19 cellular contexts compared by ENCODE assay signal in the genomic region with DNA sequence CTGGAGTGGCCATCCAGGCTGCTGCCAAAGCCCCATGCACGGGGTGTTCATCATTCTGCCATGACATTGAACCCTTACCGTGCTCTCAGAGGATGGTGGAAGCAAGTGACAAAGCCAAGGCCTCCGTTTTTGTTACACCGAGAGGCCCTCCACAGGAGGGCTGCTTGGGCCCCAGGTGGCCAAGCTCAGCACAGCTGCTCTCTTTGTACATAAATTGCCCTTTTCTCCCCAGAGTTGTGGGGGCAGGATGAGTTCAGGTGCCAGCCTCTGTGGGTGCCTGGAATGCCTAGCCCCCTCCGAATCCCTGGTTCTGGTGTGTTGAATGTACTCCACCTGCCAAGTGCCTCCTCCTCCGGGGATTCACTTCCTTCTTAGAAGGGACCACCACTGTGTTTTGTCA. TPM values are rescaled to one million over a fixed set of nuclear protein-coding genes. Genes with fewer than 3 reads are reported as not detected.
DNase-seq lines count a peak whose midpoint lies in the region; ATAC-seq and TF ChIP-seq lines count a peak whose summit lies in the region.
"Had no signal": no experiment of that assay in that cellular context is flagged by ENCODE, and none has a peak within 500 bp of the region (broad histone marks: within the 10 kb centered on the region; RNA-seq: fewer than 3 reads in every experiment).

No MANE protein-coding gene starts in this region.

- ATAC-seq in CD4-positive, alpha-beta T cell (ENCODE audit: poor library complexity), result no peak
- ATAC-seq in naive thymus-derived CD8-positive, alpha-beta T cell, result no peak
- ATAC-seq in upper lobe of left lung (ENCODE audit: low FRiP score in 2 of 2), result no peak
- ATAC-seq in HG02852 (IDR thresholded peaks at IDR 0.05; ENCODE audit: unreplicated experiment), result no peak

- H3K4me1 Mint-ChIP-seq in activated CD4-positive, alpha-beta T cell treated with anti-CD3 and anti-CD28 coated beads, Interleukin-2, amount 10 ng/mL, durations not matched to agents 24 days and 14 days, result peaks cover 13% of the 10 kb centered on the region
- H3K4me1 Mint-ChIP-seq in CD4-positive, alpha-beta T cell (ENCODE audit: low read depth), result peaks cover 13% of the 10 kb centered on the region
- peaks cover 11 to 22% (median 17%) of the 10 kb centered on the region in 4 donors for H3K4me1 Mint-ChIP-seq in naive thymus-derived CD8-positive, alpha-beta T cell

- no peak for TF ChIP-seq CTCF in CD4-positive, alpha-beta T cell (IDR thresholded peaks at IDR 0.05)
- TF ChIP-seq CTCF in RWPE1 (conservative IDR thresholded peaks at IDR 0.05; ENCODE audit: low read depth) (no peak), upper lobe of left lung (IDR thresholded peaks at IDR 0.05) (no peak)

- no peaks in the 10 kb centered on the region for H3K9me3 Mint-ChIP-seq in activated CD4-positive, alpha-beta T cell treated with anti-CD3 and anti-CD28 coated beads, Interleukin-2, amount 10 ng/mL, durations not matched to agents 24 days and 14 days
- no peaks in the 10 kb centered on the region for H3K9me3 Mint-ChIP-seq in CD4-positive, alpha-beta T cell
- H3K9me3 Mint-ChIP-seq in naive thymus-derived CD8-positive, alpha-beta T cell, result no peaks in the 10 kb centered on the region
- H3K9me3 Mint-ChIP-seq: activated T-cell treated with anti-CD3 and anti-CD28 coated beads, Interleukin-2, amount 50 U/mL, for 24 hours; CD4-positive, CD25-positive, alpha-beta regulatory T cell had no signal

- TF ChIP-seq POLR2A in upper lobe of left lung (IDR thresholded peaks at IDR 0.05), result no peak

- no peaks in the 10 kb centered on the region for H3K9me3 ChIP-seq in CD4-positive, alpha-beta T cell (ENCODE audit: control insufficient read depth, low read length)
- H3K9me3 ChIP-seq in upper lobe of left lung, result no peaks in the 10 kb centered on the region
- H3K9me3 ChIP-seq: breast epithelium, stomach had no signal

- no peak overlapping the region for H3K27ac ChIP-seq in CD4-positive, alpha-beta T cell (ENCODE audit: low read depth, low read length)
- H3K27ac ChIP-seq in RWPE1 (peak overlapping the region; percentile 97), upper lobe of left lung (no peak overlapping the region)
- H3K27ac ChIP-seq: breast epithelium had no signal

- CTCF ChIA-PET in CD4-positive, alpha-beta T cell (lab: Charles Lee), result interaction anchor here (0.7 kb wide), 1 partner anchor 459 kb away, joined by 3 read pairs; no protein-coding TSS in a partner anchor
- CTCF ChIA-PET in RWPE1 (lab: Yijun Ruan, JAX), result no interaction called here

- DNase-seq in activated CD4-positive, alpha-beta T cell treated with anti-CD3 and anti-CD28 coated beads, Interleukin-2, amount 10 ng/mL, durations not matched to agents 24 days and 14 days, result no peak
- DNase-seq in activated CD4-positive, alpha-beta T cell treated with anti-CD3 and anti-CD28 coated beads, Interleukin-2, amount 50 U/mL, for 1 hour, result no peak
- DNase-seq in CD4-positive, alpha-beta T cell, result no peak
- no peak for DNase-seq in RWPE1 (ENCODE audit: low spot score)
- DNase-seq in naive thymus-derived CD8-positive, alpha-beta T cell, result no peak
- no peak for DNase-seq in upper lobe of left lung
- no peak for DNase-seq in NK-92 treated with Interleukin-12 subunit alpha and Interleukin-12 subunit beta, amount 100 ng/mL, for 24 hours (lab: John Stamatoyannopoulos, UW)
- DNase-seq: ACHN; activated T-cell treated with anti-CD3 and anti-CD28 coated beads, Interleukin-2, amount 50 U/mL, for 24 hours; CD4-positive, CD25-positive, alpha-beta regulatory T cell; DND-41; foreskin fibroblast; hippocampal formation; NCI-H2029; stomach; SW 1271 had no signal

- POLR2A ChIA-PET in CD4-positive, alpha-beta T cell (lab: Charles Lee), result no interaction called here
- POLR2A ChIA-PET in RWPE1 (lab: Yijun Ruan, JAX; ENCODE audit: low non-redundant PET), result interaction anchor here (0.5 kb wide), 1 partner anchor 36 kb away, joined by 4 read pairs; no protein-coding TSS in a partner anchor
- POLR2A ChIA-PET in naive thymus-derived CD8-positive, alpha-beta T cell (lab: Charles Lee), result no interaction called here

- H3K27me3 Mint-ChIP-seq in activated CD4-positive, alpha-beta T cell treated with anti-CD3 and anti-CD28 coated beads, Interleukin-2, amount 10 ng/mL, durations not matched to agents 24 days and 14 days, result peaks cover 21% of the 10 kb centered on the region
- no peaks in the 10 kb centered on the region for H3K27me3 Mint-ChIP-seq in CD4-positive, alpha-beta T cell
- peaks cover 0 to 6% (median 0%) of the 10 kb centered on the region in 5 donors for H3K27me3 Mint-ChIP-seq in naive thymus-derived CD8-positive, alpha-beta T cell

- H3K36me3 ChIP-seq in upper lobe of left lung, result no peaks in the 10 kb centered on the region
- H3K36me3 ChIP-seq: breast epithelium, stomach had no signal

- H3K27ac Mint-ChIP-seq in activated CD4-positive, alpha-beta T cell treated with anti-CD3 and anti-CD28 coated beads, Interleukin-2, amount 10 ng/mL, durations not matched to agents 24 days and 14 days, result no peak overlapping the region
- H3K27ac Mint-ChIP-seq in CD4-positive, alpha-beta T cell, result no peak overlapping the region
- H3K27ac Mint-ChIP-seq in naive thymus-derived CD8-positive, alpha-beta T cell, result no peak overlapping the region

- WGBS in upper lobe of left lung, 2 donors, result 90 to 91% methylated on average over 6 of the region's 6 CpGs

- intact Hi-C loops in activated CD4-positive, alpha-beta T cell treated with anti-CD3 and anti-CD28 coated beads, Interleukin-2, amount 10 ng/mL, durations not matched to agents 24 days and 14 days (cut with micrococcal nuclease), result loop anchor here (5.0 kb wide), 2 partner anchors 44 to 489 kb away; partner anchors contain the start of genes TCEANC2 and TMEM59
- intact Hi-C loops in CD4-positive, alpha-beta T cell (cut with DNase I, micrococcal nuclease), result no loop called here

- H3K36me3 Mint-ChIP-seq in activated CD4-positive, alpha-beta T cell treated with anti-CD3 and anti-CD28 coated beads, Interleukin-2, amount 10 ng/mL, durations not matched to agents 24 days and 14 days (ENCODE audit: low read depth), result no peaks in the 10 kb centered on the region
- H3K36me3 Mint-ChIP-seq in CD4-positive, alpha-beta T cell (ENCODE audit: low read depth), result no peaks in the 10 kb centered on the region
- no peaks in the 10 kb centered on the region for H3K36me3 Mint-ChIP-seq in naive thymus-derived CD8-positive, alpha-beta T cell
- H3K36me3 Mint-ChIP-seq: CD4-positive, CD25-positive, alpha-beta regulatory T cell had no signal

- H3K4me1 ChIP-seq in upper lobe of left lung, result peaks cover 17 to 23% (median 17%) of the 10 kb centered on the region in 4 donors
- H3K4me1 ChIP-seq: breast epithelium had no signal

- no peak for TF ChIP-seq EP300 in upper lobe of left lung (IDR thresholded peaks at IDR 0.05)

- H3K4me3 Mint-ChIP-seq in activated CD4-positive, alpha-beta T cell treated with anti-CD3 and anti-CD28 coated beads, Interleukin-2, amount 10 ng/mL, durations not matched to agents 24 days and 14 days, result peak overlapping the region; percentile 31
- H3K4me3 Mint-ChIP-seq in CD4-positive, alpha-beta T cell, result peak overlapping the region; percentile 68
- peak overlapping the region in 9 of 10 donors; percentile 10 to 81 (median 43) for H3K4me3 Mint-ChIP-seq in naive thymus-derived CD8-positive, alpha-beta T cell

- H3K4me3 ChIP-seq in upper lobe of left lung, result no peak overlapping the region
- H3K4me3 ChIP-seq: lung had no signal

- H3K27me3 ChIP-seq in CD4-positive, alpha-beta T cell (ENCODE audit: control insufficient read depth, insufficient read depth, low read length), result peaks cover 3% of the 10 kb centered on the region
- no peaks in the 10 kb centered on the region for H3K27me3 ChIP-seq in upper lobe of left lung
- H3K27me3 ChIP-seq: breast epithelium, stomach had no signal

RNA-seq across cellular contexts. Expression of gene ACOT11, which starts 7.1 kb away (rescaled TPM):
- 1.3 and 1.6 TPM in 2 replicates for total RNA-seq in activated CD4-positive, alpha-beta T cell treated with anti-CD3 and anti-CD28 coated beads, Interleukin-2, amount 10 ng/mL, durations not matched to agents 24 days and 14 days
- total RNA-seq in CD4-positive, alpha-beta T cell, result under 1 TPM; 0.50 to 0.91 TPM
- total RNA-seq in naive thymus-derived CD8-positive, alpha-beta T cell, result under 1 TPM; 0.22 to 0.31 TPM
- polyA plus RNA-seq in naive thymus-derived CD8-positive, alpha-beta T cell, result under 1 TPM in 1 of 3 donors, not detected in 2; 0.07 TPM
- total RNA-seq in upper lobe of left lung, result 10 to 100 TPM in 1 of 6 donors, 1 to 10 TPM in 5; 2.3 to 13.6 (median 7.0) TPM
